Comparison of ENCODE assay signal across 1 cellular context in the genomic region with DNA sequence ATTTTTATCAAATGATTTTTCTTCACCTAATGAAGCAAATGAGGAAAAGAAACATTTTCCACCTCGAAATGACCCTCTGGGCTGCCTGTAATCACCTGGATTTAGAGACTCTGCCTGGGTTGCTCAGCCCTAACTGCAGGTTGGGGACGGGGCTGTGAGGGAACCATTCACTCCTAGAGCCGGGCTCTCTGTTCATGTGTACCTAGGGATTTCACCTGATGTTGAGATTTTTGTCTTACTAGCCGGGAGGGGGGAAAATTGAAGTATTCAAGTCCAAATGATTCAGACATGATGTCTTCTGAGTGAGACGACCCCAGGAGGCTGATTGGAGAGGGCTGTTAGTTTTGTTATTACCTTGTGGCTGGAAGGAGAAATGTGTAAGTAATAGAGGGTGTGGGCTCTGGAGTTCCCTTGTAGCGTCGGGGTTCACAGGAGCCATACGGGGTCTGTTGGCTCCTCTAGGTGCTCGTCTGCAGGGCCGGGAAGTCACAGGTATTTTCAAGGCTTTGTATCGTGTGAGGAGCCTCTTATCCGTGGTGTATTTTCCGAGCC.
TF ChIP-seq lines count a peak whose summit lies in the region.

No MANE protein-coding gene starts in this region.

TF ChIP-seq in HepG2, 621 proteins besides CTCF, POLR2A, EP300 and RAD21:
- TF ChIP-seq, protein P1, sequence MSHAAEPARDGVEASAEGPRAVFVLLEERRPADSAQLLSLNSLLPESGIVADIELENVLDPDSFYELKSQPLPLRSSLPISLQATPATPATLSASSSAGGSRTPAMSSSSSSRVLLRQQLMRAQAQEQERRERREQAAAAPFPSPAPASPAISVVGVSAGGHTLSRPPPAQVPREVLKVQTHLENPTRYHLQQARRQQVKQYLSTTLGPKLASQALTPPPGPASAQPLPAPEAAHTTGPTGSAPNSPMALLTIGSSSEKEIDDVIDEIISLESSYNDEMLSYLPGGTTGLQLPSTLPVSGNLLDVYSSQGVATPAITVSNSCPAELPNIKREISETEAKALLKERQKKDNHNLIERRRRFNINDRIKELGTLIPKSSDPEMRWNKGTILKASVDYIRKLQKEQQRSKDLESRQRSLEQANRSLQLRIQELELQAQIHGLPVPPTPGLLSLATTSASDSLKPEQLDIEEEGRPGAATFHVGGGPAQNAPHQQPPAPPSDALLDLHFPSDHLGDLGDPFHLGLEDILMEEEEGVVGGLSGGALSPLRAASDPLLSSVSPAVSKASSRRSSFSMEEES (CRISPR knock-in tag; IDR thresholded peaks at IDR 0.05), result no peak
- no peak for TF ChIP-seq RFX1 (IDR thresholded peaks at IDR 0.05)
- TF ChIP-seq, protein P2, sequence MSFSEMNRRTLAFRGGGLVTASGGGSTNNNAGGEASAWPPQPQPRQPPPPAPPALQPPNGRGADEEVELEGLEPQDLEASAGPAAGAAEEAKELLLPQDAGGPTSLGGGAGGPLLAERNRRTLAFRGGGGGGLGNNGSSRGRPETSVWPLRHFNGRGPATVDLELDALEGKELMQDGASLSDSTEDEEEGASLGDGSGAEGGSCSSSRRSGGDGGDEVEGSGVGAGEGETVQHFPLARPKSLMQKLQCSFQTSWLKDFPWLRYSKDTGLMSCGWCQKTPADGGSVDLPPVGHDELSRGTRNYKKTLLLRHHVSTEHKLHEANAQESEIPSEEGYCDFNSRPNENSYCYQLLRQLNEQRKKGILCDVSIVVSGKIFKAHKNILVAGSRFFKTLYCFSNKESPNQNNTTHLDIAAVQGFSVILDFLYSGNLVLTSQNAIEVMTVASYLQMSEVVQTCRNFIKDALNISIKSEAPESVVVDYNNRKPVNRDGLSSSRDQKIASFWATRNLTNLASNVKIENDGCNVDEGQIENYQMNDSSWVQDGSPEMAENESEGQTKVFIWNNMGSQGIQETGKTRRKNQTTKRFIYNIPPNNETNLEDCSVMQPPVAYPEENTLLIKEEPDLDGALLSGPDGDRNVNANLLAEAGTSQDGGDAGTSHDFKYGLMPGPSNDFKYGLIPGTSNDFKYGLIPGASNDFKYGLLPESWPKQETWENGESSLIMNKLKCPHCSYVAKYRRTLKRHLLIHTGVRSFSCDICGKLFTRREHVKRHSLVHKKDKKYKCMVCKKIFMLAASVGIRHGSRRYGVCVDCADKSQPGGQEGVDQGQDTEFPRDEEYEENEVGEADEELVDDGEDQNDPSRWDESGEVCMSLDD (CRISPR knock-in tag; IDR thresholded peaks at IDR 0.05; ENCODE audit: borderline replicate concordance), result no peak
- TF ChIP-seq FOXM1 (CRISPR knock-in tag; IDR thresholded peaks at IDR 0.05), result no peak
- no peak for TF ChIP-seq HNRNPH1 (optimal IDR thresholded peaks at IDR 0.05; ENCODE audit: low read depth, low read length)
- TF ChIP-seq ZNF724P (CRISPR knock-in tag; IDR thresholded peaks at IDR 0.05; ENCODE audit: borderline replicate concordance), result no peak
- TF ChIP-seq GABPB1 (CRISPR knock-in tag; IDR thresholded peaks at IDR 0.05), result no peak
- TF ChIP-seq, protein P3, sequence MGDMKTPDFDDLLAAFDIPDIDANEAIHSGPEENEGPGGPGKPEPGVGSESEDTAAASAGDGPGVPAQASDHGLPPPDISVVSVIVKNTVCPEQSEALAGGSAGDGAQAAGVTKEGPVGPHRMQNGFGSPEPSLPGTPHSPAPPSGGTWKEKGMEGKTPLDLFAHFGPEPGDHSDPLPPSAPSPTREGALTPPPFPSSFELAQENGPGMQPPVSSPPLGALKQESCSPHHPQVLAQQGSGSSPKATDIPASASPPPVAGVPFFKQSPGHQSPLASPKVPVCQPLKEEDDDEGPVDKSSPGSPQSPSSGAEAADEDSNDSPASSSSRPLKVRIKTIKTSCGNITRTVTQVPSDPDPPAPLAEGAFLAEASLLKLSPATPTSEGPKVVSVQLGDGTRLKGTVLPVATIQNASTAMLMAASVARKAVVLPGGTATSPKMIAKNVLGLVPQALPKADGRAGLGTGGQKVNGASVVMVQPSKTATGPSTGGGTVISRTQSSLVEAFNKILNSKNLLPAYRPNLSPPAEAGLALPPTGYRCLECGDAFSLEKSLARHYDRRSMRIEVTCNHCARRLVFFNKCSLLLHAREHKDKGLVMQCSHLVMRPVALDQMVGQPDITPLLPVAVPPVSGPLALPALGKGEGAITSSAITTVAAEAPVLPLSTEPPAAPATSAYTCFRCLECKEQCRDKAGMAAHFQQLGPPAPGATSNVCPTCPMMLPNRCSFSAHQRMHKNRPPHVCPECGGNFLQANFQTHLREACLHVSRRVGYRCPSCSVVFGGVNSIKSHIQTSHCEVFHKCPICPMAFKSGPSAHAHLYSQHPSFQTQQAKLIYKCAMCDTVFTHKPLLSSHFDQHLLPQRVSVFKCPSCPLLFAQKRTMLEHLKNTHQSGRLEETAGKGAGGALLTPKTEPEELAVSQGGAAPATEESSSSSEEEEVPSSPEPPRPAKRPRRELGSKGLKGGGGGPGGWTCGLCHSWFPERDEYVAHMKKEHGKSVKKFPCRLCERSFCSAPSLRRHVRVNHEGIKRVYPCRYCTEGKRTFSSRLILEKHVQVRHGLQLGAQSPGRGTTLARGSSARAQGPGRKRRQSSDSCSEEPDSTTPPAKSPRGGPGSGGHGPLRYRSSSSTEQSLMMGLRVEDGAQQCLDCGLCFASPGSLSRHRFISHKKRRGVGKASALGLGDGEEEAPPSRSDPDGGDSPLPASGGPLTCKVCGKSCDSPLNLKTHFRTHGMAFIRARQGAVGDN (CRISPR knock-in tag; IDR thresholded peaks at IDR 0.05), result no peak
- TF ChIP-seq, protein P4, sequence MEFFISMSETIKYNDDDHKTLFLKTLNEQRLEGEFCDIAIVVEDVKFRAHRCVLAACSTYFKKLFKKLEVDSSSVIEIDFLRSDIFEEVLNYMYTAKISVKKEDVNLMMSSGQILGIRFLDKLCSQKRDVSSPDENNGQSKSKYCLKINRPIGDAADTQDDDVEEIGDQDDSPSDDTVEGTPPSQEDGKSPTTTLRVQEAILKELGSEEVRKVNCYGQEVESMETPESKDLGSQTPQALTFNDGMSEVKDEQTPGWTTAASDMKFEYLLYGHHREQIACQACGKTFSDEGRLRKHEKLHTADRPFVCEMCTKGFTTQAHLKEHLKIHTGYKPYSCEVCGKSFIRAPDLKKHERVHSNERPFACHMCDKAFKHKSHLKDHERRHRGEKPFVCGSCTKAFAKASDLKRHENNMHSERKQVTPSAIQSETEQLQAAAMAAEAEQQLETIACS (CRISPR knock-in tag; IDR thresholded peaks at IDR 0.05), result no peak
- TF ChIP-seq, protein P5, sequence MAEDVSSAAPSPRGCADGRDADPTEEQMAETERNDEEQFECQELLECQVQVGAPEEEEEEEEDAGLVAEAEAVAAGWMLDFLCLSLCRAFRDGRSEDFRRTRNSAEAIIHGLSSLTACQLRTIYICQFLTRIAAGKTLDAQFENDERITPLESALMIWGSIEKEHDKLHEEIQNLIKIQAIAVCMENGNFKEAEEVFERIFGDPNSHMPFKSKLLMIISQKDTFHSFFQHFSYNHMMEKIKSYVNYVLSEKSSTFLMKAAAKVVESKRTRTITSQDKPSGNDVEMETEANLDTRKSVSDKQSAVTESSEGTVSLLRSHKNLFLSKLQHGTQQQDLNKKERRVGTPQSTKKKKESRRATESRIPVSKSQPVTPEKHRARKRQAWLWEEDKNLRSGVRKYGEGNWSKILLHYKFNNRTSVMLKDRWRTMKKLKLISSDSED (CRISPR knock-in tag; IDR thresholded peaks at IDR 0.05), result no peak
- TF ChIP-seq, protein P6, sequence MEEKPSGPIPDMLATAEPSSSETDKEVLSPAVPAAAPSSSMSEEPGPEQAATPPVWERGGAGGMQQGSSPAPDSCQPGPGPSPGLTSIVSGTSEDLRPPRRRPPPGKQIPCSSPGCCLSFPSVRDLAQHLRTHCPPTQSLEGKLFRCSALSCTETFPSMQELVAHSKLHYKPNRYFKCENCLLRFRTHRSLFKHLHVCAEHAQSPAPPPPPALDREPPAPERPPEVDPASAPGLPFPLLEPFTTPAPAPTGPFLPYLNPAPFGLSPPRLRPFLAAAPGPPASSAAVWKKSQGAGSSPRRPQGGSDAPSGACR (CRISPR knock-in tag; IDR thresholded peaks at IDR 0.05), result no peak
- TF ChIP-seq, protein P7, sequence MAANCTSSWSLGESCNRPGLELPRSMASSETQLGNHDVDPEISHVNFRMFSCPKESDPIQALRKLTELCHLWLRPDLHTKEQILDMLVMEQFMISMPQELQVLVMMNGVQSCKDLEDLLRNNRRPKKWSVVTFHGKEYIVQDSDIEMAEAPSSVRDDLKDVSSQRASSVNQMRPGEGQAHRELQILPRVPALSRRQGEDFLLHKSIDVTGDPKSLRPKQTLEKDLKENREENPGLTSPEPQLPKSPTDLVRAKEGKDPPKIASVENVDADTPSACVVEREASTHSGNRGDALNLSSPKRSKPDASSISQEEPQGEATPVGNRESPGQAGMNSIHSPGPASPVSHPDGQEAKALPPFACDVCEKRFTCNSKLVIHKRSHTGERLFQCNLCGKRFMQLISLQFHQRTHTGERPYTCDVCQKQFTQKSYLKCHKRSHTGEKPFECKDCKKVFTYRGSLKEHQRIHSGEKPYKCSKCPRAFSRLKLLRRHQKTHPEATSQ (CRISPR knock-in tag; IDR thresholded peaks at IDR 0.05; ENCODE audit: borderline replicate concordance), result no peak
- no peak for TF ChIP-seq FOXJ3 (CRISPR knock-in tag; IDR thresholded peaks at IDR 0.05; ENCODE audit: borderline replicate concordance)
- TF ChIP-seq, protein P8, sequence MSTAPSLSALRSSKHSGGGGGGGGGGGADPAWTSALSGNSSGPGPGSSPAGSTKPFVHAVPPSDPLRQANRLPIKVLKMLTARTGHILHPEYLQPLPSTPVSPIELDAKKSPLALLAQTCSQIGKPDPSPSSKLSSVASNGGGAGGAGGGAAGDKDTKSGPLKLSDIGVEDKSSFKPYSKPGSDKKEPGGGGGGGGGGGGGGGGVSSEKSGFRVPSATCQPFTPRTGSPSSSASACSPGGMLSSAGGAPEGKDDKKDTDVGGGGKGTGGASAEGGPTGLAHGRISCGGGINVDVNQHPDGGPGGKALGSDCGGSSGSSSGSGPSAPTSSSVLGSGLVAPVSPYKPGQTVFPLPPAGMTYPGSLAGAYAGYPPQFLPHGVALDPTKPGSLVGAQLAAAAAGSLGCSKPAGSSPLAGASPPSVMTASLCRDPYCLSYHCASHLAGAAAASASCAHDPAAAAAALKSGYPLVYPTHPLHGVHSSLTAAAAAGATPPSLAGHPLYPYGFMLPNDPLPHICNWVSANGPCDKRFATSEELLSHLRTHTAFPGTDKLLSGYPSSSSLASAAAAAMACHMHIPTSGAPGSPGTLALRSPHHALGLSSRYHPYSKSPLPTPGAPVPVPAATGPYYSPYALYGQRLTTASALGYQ (CRISPR knock-in tag; IDR thresholded peaks at IDR 0.05), result no peak
- no peak for TF ChIP-seq TSC22D2 (CRISPR knock-in tag; IDR thresholded peaks at IDR 0.05; ENCODE audit: borderline replicate concordance)
- TF ChIP-seq HDAC2 (CRISPR knock-in tag; IDR thresholded peaks at IDR 0.05), result no peak
- TF ChIP-seq MXI1 (IDR thresholded peaks at IDR 0.05; ENCODE audit: borderline replicate concordance, low read depth, low read length), result no peak
- no peak for TF ChIP-seq ELF4 (CRISPR knock-in tag; IDR thresholded peaks at IDR 0.05; ENCODE audit: borderline replicate concordance)
